ENCODE assay signal across 24 cellular contexts in the genomic region with DNA sequence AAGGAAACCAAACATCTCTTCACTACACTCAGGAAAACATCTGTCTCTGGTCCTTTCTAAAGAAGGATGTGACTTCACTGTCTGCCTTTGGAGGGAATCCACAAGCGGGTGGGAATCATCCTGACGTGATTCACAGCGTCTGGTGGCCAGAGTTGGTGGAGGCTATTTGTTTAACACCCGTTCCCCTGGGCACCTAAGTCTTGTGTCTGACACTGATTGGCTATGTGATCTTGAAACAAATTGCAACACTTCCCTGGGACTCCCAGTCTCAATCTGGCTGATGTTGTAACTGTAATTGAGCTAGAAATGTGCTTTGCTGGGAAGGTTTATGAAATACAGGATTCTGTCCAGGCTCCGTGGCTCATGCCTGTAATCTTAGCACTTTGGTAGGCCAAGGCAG. TPM values are rescaled to one million over a fixed set of nuclear protein-coding genes. Genes with fewer than 3 reads are reported as not detected.
DNase-seq lines count a peak whose midpoint lies in the region; ATAC-seq and FAIRE-seq lines count a peak whose summit lies in the region.
"Had no signal": no experiment of that assay in that cellular context is flagged by ENCODE, and none has a peak within 500 bp of the region (broad histone marks: within the 10 kb centered on the region; RNA-seq: fewer than 3 reads in every experiment).

No MANE protein-coding gene starts in this region.

- no peak overlapping the region for H3K4me3 ChIP-seq in mesendoderm (ENCODE audit: low read length)
- no peak overlapping the region for H3K4me3 ChIP-seq in H7 (ENCODE audit: insufficient read depth, low read depth, low read length)
- H3K4me3 ChIP-seq: BLaER1 treated with 17β-estradiol and CSF1 and Interleukin-3, amounts not matched to agents 10 nM and 100 nM; heart left ventricle; K562; uterus had no signal

- H3K4me2 ChIP-seq in mesendoderm (ENCODE audit: low read length) = no peak overlapping the region
- H3K4me2 ChIP-seq: BLaER1 treated with 17β-estradiol and CSF1 and Interleukin-3, amounts not matched to agents 10 nM and 100 nM had no signal

- H3K27ac ChIP-seq in mesendoderm (ENCODE audit: low read depth, low read length) = no peak overlapping the region
- H3K27ac ChIP-seq: BLaER1 treated with 17β-estradiol and CSF1 and Interleukin-3, amounts not matched to agents 10 nM and 100 nM; heart left ventricle; uterus had no signal

- no peak overlapping the region for H2BK120ac ChIP-seq in mesendoderm (ENCODE audit: low read depth, low read length)

- no peak overlapping the region for H4K8ac ChIP-seq in mesendoderm (ENCODE audit: low read depth, low read length)

- ATAC-seq in stimulated activated memory B cell treated with anti-CD40 and anti-IgM and Interleukin-4, amounts not matched to agents 10 μg/mL and 1 μg/mL and 100 μg/mL, for 72 hours = no peak
- ATAC-seq: K562; Panc1; stimulated activated naive CD8-positive, alpha-beta T cell treated with anti-CD3 and anti-CD28 coated beads, Interleukin-15, amount 100 ng/mL, for 72 hours had no signal

- H2AK5ac ChIP-seq in mesendoderm (ENCODE audit: low read length) = no peak overlapping the region

- peaks cover 16% of the 10 kb centered on the region for H3K27me3 Mint-ChIP-seq in stimulated activated memory B cell treated with anti-CD40 and anti-IgM and Interleukin-4, amounts not matched to agents 10 μg/mL and 1 μg/mL and 100 μg/mL, for 72 hours

- no peak overlapping the region for H3K23ac ChIP-seq in mesendoderm (ENCODE audit: low read length)

- H3K9me3 Mint-ChIP-seq in stimulated activated memory B cell treated with anti-CD40 and anti-IgM and Interleukin-4, amounts not matched to agents 10 μg/mL and 1 μg/mL and 100 μg/mL, for 72 hours = peaks cover 3% of the 10 kb centered on the region

- no peak overlapping the region for H3K4me3 Mint-ChIP-seq in stimulated activated memory B cell treated with anti-CD40 and anti-IgM and Interleukin-4, amounts not matched to agents 10 μg/mL and 1 μg/mL and 100 μg/mL, for 72 hours
- H3K4me3 Mint-ChIP-seq: activated naive CD4-positive, alpha-beta T cell treated with anti-CD3 and anti-CD28 coated beads, Interleukin-2, amount 50 U/mL, for 24 hours; stimulated activated naive CD8-positive, alpha-beta T cell treated with anti-CD3 and anti-CD28 coated beads, Interleukin-15, amount 100 ng/mL, for 72 hours had no signal

- DNase-seq in AG20443 (ENCODE audit: low spot score) (peak; percentile 71), HS-5 (ENCODE audit: low read depth) (peak; percentile 81), amniotic epithelial cell (ENCODE audit: low read depth) (peak; percentile 47), mesendoderm (peak; percentile 78), pons (ENCODE audit: low spot score) (no peak), H7 (no peak), HTR-8/SVneo (ENCODE audit: insufficient read length, low spot score) (no peak)
- DNase-seq: activated CD8-positive, alpha-beta memory T cell treated with anti-CD3 and anti-CD28 coated beads, Interleukin-2, amount 50 U/mL, for 4 hours; central memory CD4-positive, alpha-beta T cell; DMS53; heart left ventricle; NCI-H146; NCI-H524; small intestine; stimulated activated naive CD8-positive, alpha-beta T cell treated with anti-CD3 and anti-CD28 coated beads, Interleukin-15, amount 100 ng/mL, for 72 hours; uterus had no signal

- no peak overlapping the region for H2BK15ac ChIP-seq in mesendoderm (replicated peaks; ENCODE audit: low read depth)

- H4K5ac ChIP-seq in mesendoderm (ENCODE audit: low read length) = no peak overlapping the region

- H3K4me1 Mint-ChIP-seq in stimulated activated memory B cell treated with anti-CD40 and anti-IgM and Interleukin-4, amounts not matched to agents 10 μg/mL and 1 μg/mL and 100 μg/mL, for 72 hours = no peaks in the 10 kb centered on the region
- H3K4me1 Mint-ChIP-seq: activated naive CD4-positive, alpha-beta T cell treated with anti-CD3 and anti-CD28 coated beads, Interleukin-2, amount 50 U/mL, for 24 hours; stimulated activated naive CD8-positive, alpha-beta T cell treated with anti-CD3 and anti-CD28 coated beads, Interleukin-15, amount 100 ng/mL, for 72 hours had no signal

- no peak overlapping the region for H3K27ac Mint-ChIP-seq in stimulated activated memory B cell treated with anti-CD40 and anti-IgM and Interleukin-4, amounts not matched to agents 10 μg/mL and 1 μg/mL and 100 μg/mL, for 72 hours
- H3K27ac Mint-ChIP-seq: activated naive CD4-positive, alpha-beta T cell treated with anti-CD3 and anti-CD28 coated beads, Interleukin-2, amount 50 U/mL, for 24 hours; stimulated activated naive CD8-positive, alpha-beta T cell treated with anti-CD3 and anti-CD28 coated beads, Interleukin-15, amount 100 ng/mL, for 72 hours had no signal

- H3K36me3 Mint-ChIP-seq in stimulated activated memory B cell treated with anti-CD40 and anti-IgM and Interleukin-4, amounts not matched to agents 10 μg/mL and 1 μg/mL and 100 μg/mL, for 72 hours = no peaks in the 10 kb centered on the region

- H3K27me3 ChIP-seq in mesendoderm (ENCODE audit: insufficient read depth, low read length, poor library complexity) (no peaks in the 10 kb centered on the region), H7 (ENCODE audit: control insufficient read depth, insufficient read depth, low read length) (no peaks in the 10 kb centered on the region)
- H3K27me3 ChIP-seq: BLaER1 treated with 17β-estradiol and CSF1 and Interleukin-3, amounts not matched to agents 10 nM and 100 nM; uterus had no signal

- no peak overlapping the region for H3K4ac ChIP-seq in mesendoderm (ENCODE audit: low read depth, low read length)

- no peak overlapping the region for H3K9ac ChIP-seq in mesendoderm (ENCODE audit: low read length)
- H3K9ac ChIP-seq: BLaER1 treated with 17β-estradiol and CSF1 and Interleukin-3, amounts not matched to agents 10 nM and 100 nM had no signal

- peaks cover 3% of the 10 kb centered on the region for H3K4me1 ChIP-seq in mesendoderm (ENCODE audit: control insufficient read depth, low read depth, low read length)
- H3K4me1 ChIP-seq: BLaER1 treated with 17β-estradiol and CSF1 and Interleukin-3, amounts not matched to agents 10 nM and 100 nM; heart left ventricle; uterus had no signal

- H3K79me2 ChIP-seq in mesendoderm (ENCODE audit: control insufficient read depth, insufficient read depth, low read length) = no peaks in the 10 kb centered on the region

- no peak overlapping the region for H3K56ac ChIP-seq in mesendoderm (ENCODE audit: low read length)

- WGBS in mesendoderm (ENCODE audit: extremely low coverage, insufficient coverage, low lambda C conversion rate) = no CpG with 5 or more reads among the region's 5 CpGs

- no peak for FAIRE-seq in HTR-8/SVneo (lab: Jason Lieb, UNC)
- FAIRE-seq: H54, K562, keratinocyte, small intestine had no signal

- H3K18ac ChIP-seq in mesendoderm (ENCODE audit: low read length) = no peak overlapping the region

- no peaks in the 10 kb centered on the region for H3K79me1 ChIP-seq in mesendoderm (ENCODE audit: low read length)

- H2BK5ac ChIP-seq in mesendoderm (ENCODE audit: low read length) = no peak overlapping the region

- H3K36me3 ChIP-seq in mesendoderm (ENCODE audit: control insufficient read depth, insufficient read depth, low read length) = no peaks in the 10 kb centered on the region
- H3K36me3 ChIP-seq in H7 (replicated peaks; ENCODE audit: control insufficient read depth, insufficient read depth, low read length) = no peaks in the 10 kb centered on the region
- H3K36me3 ChIP-seq: BLaER1 treated with 17β-estradiol and CSF1 and Interleukin-3, amounts not matched to agents 10 nM and 100 nM; heart left ventricle; uterus had no signal

RNA-seq across cellular contexts. Expression of gene SIX3, which starts 28.8 kb away (rescaled TPM):
- 1.3 TPM for polyA plus RNA-seq in mesendoderm (2013, experiment 1 of 2)
- 1.1 TPM for polyA plus RNA-seq in mesendoderm (2013, experiment 2 of 2)
- total RNA-seq in H7 (2014; rRNA removed; shearing (Covaris generic)) = 1.7 and 3.0 TPM in 2 replicates
- total RNA-seq: heart left ventricle; K562; T-helper 1 cell treated with Interleukin-12 subunit alpha and Interleukin-12 subunit beta and Interleukin-4 antibody, amounts not matched to agents 30 ng/mL and 1 ng/mL, for 36 hours; uterus had no signal
- polyA plus RNA-seq: heart left ventricle, K562, keratinocyte, small intestine had no signal

Comparison
In these comparisons a context has a peak if more than half of its experiments do, and no peak if none do; other contexts are left out.
1. DNase-seq: peak in AG20443 (single experiment), HS-5 (single experiment), amniotic epithelial cell (single experiment) and mesendoderm (single experiment); none in pons (single experiment), H7 (single experiment) and HTR-8/SVneo (single experiment).